In the genomic region with DNA sequence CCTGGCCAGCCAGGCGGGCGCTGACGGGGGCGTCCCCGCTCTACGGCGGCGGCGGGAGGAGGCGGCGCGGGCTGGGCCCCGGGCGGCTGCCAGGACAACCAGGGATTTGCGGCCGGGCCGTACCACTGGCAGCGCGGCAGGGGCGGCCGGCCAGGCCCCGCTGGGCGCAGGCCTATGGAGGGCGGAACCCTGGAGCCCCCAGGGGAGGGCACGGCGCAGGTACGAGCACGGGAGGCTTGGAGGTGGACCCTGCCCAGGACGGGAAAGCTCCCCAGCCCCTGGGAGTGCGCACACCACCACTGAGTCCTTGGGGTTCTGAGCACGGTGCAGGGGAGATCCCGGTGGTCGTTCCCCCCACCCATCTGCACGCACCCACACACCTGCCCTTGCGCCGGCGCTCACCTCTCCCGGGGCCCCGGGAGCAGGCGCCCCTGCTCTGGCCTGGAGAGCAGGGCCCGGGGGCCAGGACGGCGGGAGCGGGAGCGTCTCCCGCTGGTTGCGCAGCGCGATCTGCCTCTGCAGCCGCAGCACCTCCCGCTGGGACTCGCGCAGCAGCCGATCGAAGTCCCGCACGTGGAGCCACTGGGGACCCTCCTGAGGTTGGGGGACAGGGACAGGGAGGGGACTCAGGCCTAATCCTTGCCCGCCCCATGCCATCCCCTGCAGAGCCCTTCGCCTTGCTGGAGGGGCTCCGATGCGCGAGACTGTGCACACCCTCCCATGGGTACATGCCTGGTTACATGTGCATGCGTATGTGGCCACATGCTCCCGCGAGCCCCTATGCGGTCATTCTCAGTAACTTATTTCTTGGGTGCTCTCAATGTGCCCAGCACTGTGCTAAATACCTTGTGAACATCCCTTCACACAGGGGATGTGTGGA, we compare ENCODE assay signal across 8 cellular contexts.
DNase-seq lines count a peak whose midpoint lies in the region; ATAC-seq and FAIRE-seq lines count a peak whose summit lies in the region.

No MANE protein-coding gene starts in this region.

- ATAC-seq in activated naive CD8-positive, alpha-beta T cell treated with anti-CD3 and anti-CD28 coated beads, Interleukin-2, amount 50 U/mL, for 24 hours = no peak

- H2AFZ ChIP-seq in ACC112 (ENCODE audit: low read length, unreplicated experiment) = peak overlapping the region; percentile 60

- no peaks in the 10 kb centered on the region for H3K9me3 ChIP-seq in iPS-18a (ENCODE audit: control insufficient read depth, low read depth, low read length)

- no peak overlapping the region for H3K27ac ChIP-seq in ACC112 (ENCODE audit: low read depth, low read length)
- H3K27ac ChIP-seq in iPS-18a (ENCODE audit: low read length) = no peak overlapping the region
- peak overlapping the region in 13 of 21 experiments; percentile 10 to 78 (median 46) for H3K27ac ChIP-seq in skin epidermis

- H3K4me1 Mint-ChIP-seq in activated naive CD8-positive, alpha-beta T cell treated with anti-CD3 and anti-CD28 coated beads, Interleukin-2, amount 50 U/mL, for 24 hours = peaks cover 49% of the 10 kb centered on the region

- FAIRE-seq in HTR-8/SVneo (lab: Jason Lieb, UNC) = peak; percentile 82

- peak overlapping the region; percentile 38 for H3K4me3 Mint-ChIP-seq in activated naive CD8-positive, alpha-beta T cell treated with anti-CD3 and anti-CD28 coated beads, Interleukin-2, amount 50 U/mL, for 24 hours

- peak overlapping the region; percentile 63 for H3K27ac Mint-ChIP-seq in activated naive CD8-positive, alpha-beta T cell treated with anti-CD3 and anti-CD28 coated beads, Interleukin-2, amount 50 U/mL, for 24 hours

- H3K36me3 Mint-ChIP-seq in activated naive CD8-positive, alpha-beta T cell treated with anti-CD3 and anti-CD28 coated beads, Interleukin-2, amount 50 U/mL, for 24 hours (ENCODE audit: low read depth) = peaks cover 8% of the 10 kb centered on the region

- no peaks in the 10 kb centered on the region for H3K27me3 Mint-ChIP-seq in activated naive CD8-positive, alpha-beta T cell treated with anti-CD3 and anti-CD28 coated beads, Interleukin-2, amount 50 U/mL, for 24 hours

- no peaks in the 10 kb centered on the region for H3K9me3 Mint-ChIP-seq in activated naive CD8-positive, alpha-beta T cell treated with anti-CD3 and anti-CD28 coated beads, Interleukin-2, amount 50 U/mL, for 24 hours

- no peaks in the 10 kb centered on the region for H3K4me1 ChIP-seq in ACC112 (ENCODE audit: control insufficient read depth, insufficient read depth, low read length, unreplicated experiment)
- peaks cover 32% of the 10 kb centered on the region for H3K4me1 ChIP-seq in iPS-18a (ENCODE audit: control insufficient read depth, low read depth, low read length)

- H3K79me2 ChIP-seq in ACC112 (ENCODE audit: control insufficient read depth, insufficient read depth, low read length, unreplicated experiment) = no peaks in the 10 kb centered on the region

- H3K36me3 ChIP-seq in ACC112 (ENCODE audit: insufficient read depth, low read length) (no peaks in the 10 kb centered on the region), iPS-18a (ENCODE audit: control insufficient read depth, low read depth, low read length) (no peaks in the 10 kb centered on the region)

- H3K9ac ChIP-seq in iPS-18a (ENCODE audit: low read length) = peak overlapping the region; percentile 16

- H3K27me3 ChIP-seq in ACC112 (ENCODE audit: insufficient read depth, low read length) (peaks cover 64% of the 10 kb centered on the region), iPS-18a (ENCODE audit: control insufficient read depth, insufficient read depth, low read length) (peaks cover 12% of the 10 kb centered on the region)

- no peak for DNase-seq in HTR-8/SVneo (ENCODE audit: insufficient read length, low spot score)
- DNase-seq in activated naive CD8-positive, alpha-beta T cell treated with anti-CD3 and anti-CD28 coated beads, Interleukin-2, amount 50 U/mL, for 24 hours = no peak
- no peak for DNase-seq in OCI-M1 (lab: John Stamatoyannopoulos, UW)
- no peak for DNase-seq in Kasumi-1 (lab: John Stamatoyannopoulos, UW)
- no peak for DNase-seq in stimulated activated CD4-positive, alpha-beta T cell treated with anti-CD3 and anti-CD28 coated beads, Interleukin-1b, Interleukin-23, amount 100 ng/mL, for 48 hours

- H3K4me3 ChIP-seq in ACC112 (ENCODE audit: low read depth, low read length) (peak overlapping the region; percentile 65; the same call in 1 of the 2 replicates), iPS-18a (ENCODE audit: low read length) (peak overlapping the region; percentile 63), skin epidermis (peak overlapping the region; percentile 27 to 53 (median 36))

Comparison
In these comparisons a context has a peak if more than half of its experiments do, and no peak if none do; other contexts are left out.
1. H3K27ac ChIP-seq: peak in skin epidermis (13 of 21); none in ACC112 (single experiment) and iPS-18a (single experiment).
2. Peak in every context shown above with its lines, with median percentiles within 50 percentile points of each other: H3K4me3 ChIP-seq.